Comparison of ENCODE assay signal across 12 cellular contexts in the genomic region with DNA sequence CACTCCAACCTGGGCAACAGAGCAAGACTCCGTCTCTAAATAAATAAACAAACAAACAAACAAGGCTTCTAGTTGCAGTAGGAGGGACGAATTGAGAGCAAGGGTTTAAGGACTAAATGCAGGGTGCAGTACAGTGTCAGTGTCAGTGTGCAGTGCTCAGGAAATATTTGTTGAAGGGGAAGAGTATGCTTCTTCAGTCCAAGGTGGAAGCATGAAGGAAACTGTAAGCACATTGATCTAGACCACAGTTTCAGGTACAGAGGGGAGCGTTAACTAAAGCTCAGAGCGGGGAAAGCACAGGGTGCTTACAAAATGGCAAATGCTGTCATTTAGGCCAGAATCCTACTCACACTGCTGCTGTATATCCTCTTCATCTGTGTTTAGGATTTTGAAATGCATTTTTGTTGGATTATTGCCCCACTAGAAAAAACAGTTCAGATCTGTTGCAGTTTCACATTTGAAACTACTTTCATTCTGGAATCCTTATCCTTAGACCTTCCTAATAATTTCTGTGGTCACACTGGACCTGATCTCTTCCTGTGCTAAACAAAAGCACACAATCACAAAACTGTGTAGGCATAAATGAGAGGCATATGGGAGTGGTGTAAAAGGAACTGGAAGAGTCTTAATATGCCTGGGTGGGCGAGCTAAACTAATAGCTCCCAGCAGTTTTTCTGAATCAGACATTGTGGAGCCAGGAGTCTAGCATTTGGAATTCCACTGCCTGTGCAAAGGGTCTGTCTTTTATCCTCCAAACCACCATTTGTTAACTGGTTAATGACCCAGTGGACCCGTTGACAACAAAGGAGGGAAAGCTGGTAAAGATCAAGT. TPM values are rescaled to one million over a fixed set of nuclear protein-coding genes. Genes with fewer than 3 reads are reported as not detected.
DNase-seq lines count a peak whose midpoint lies in the region; ATAC-seq and TF ChIP-seq lines count a peak whose summit lies in the region.
"Had no signal": no experiment of that assay in that cellular context is flagged by ENCODE, and none has a peak within 500 bp of the region (broad histone marks: within the 10 kb centered on the region; RNA-seq: fewer than 3 reads in every experiment).

No MANE protein-coding gene starts in this region.

- H3K79me1 ChIP-seq in trophoblast cell (ENCODE audit: low read length): peaks cover 4% of the 10 kb centered on the region

- H3K23ac ChIP-seq in trophoblast cell (ENCODE audit: low read length): no peak overlapping the region

- peak overlapping the region; percentile 37 for H3K14ac ChIP-seq in trophoblast cell (ENCODE audit: low read length)

- in situ Hi-C loops in SK-MEL-5 (cut with HindIII; ENCODE audit: low pct_unique_long_range_greater_than_20kb, low sequenced_read_pairs): no loop called here

- H4K8ac ChIP-seq in trophoblast cell (ENCODE audit: low read depth, low read length): no peak overlapping the region

- H3K18ac ChIP-seq in trophoblast cell (ENCODE audit: low read length): no peak overlapping the region

- DNase-seq in ELF-1 (ENCODE audit: low read depth, low spot score): peak; percentile 25
- peak; percentile 65 for DNase-seq in SK-MEL-5 (ENCODE audit: low read depth, low spot score)
- DNase-seq in fibroblast of mammary gland (ENCODE audit: low read depth): peak; percentile 19
- DNase-seq in trophoblast cell: no peak
- no peak for DNase-seq in activated gamma-delta T cell (lab: John Stamatoyannopoulos, UW)
- DNase-seq in DMS53 treated with DMSO at 0.1 percent for 48 hours (lab: John Stamatoyannopoulos, UW; ENCODE audit: unreplicated experiment): no peak
- DNase-seq in NCI-H1092 treated with DMSO at 0.1 percent for 48 hours (lab: John Stamatoyannopoulos, UW): no peak
- DNase-seq: activated CD4-positive, CD25-positive, alpha-beta regulatory T cell; activated naive CD4-positive, alpha-beta T cell treated with anti-CD3 and anti-CD28 coated beads for 36 hours; DMS79 treated with DMSO at 0.1 percent for 48 hours had no signal

- peaks cover 6 to 8% of the 10 kb centered on the region in 2 experiments for H3K4me1 ChIP-seq in trophoblast cell (ENCODE audit: control insufficient read depth in 1 of 2, insufficient read depth in 2 of 2, low read length in 2 of 2)

- H3K9ac ChIP-seq in trophoblast cell (ENCODE audit: low read length): no peak overlapping the region

- no peak overlapping the region for H2AK5ac ChIP-seq in trophoblast cell (ENCODE audit: low read length)

- H3K4me2 ChIP-seq in trophoblast cell (ENCODE audit: low read length): peak overlapping the region; percentile 6

- no peaks in the 10 kb centered on the region for H3K27me3 ChIP-seq in trophoblast cell (ENCODE audit: insufficient read depth, low read length)

- H3K36me3 ChIP-seq in trophoblast cell (ENCODE audit: control insufficient read depth in 1 of 2, insufficient read depth in 2 of 2, low read length in 2 of 2): no peaks in the 10 kb centered on the region

- WGBS in trophoblast cell (ENCODE audit: extremely low coverage, insufficient coverage, insufficient read length): no CpG with 5 or more reads among the region's 6 CpGs

- H2AFZ ChIP-seq in trophoblast cell (ENCODE audit: insufficient read depth, low read length, poor library complexity): no peak overlapping the region

- peak overlapping the region; percentile 8 for H4K91ac ChIP-seq in trophoblast cell (ENCODE audit: low read depth, low read length)

- H3K79me2 ChIP-seq in trophoblast cell (ENCODE audit: control insufficient read depth, insufficient read depth, low read length, poor library complexity): no peaks in the 10 kb centered on the region

- H4K12ac ChIP-seq in trophoblast cell (ENCODE audit: low read depth, low read length): no peak overlapping the region

- no peak for TF ChIP-seq CTCF in fibroblast of mammary gland (conservative IDR thresholded peaks at IDR 0.05; ENCODE audit: control insufficient read depth, insufficient read depth, low read depth, low read length)

- peak overlapping the region; percentile 73 for H3K27ac ChIP-seq in trophoblast cell (ENCODE audit: low read depth, low read length)
- H3K27ac ChIP-seq: epithelial cell of prostate had no signal

- H3K4me3 ChIP-seq in fibroblast of mammary gland (ENCODE audit: control insufficient read depth, low read depth, low read length) (no peak overlapping the region), trophoblast cell (ENCODE audit: low read depth, low read length) (no peak overlapping the region)

- no peaks in the 10 kb centered on the region for H3K9me3 ChIP-seq in trophoblast cell (ENCODE audit: insufficient read depth, low read depth, low read length)

- no peak for ATAC-seq in HG02678 (IDR thresholded peaks at IDR 0.05; ENCODE audit: unreplicated experiment)

- peak overlapping the region; percentile 62 for H2BK5ac ChIP-seq in trophoblast cell (ENCODE audit: low read depth, low read length, poor library complexity)

- no peak overlapping the region for H3K4ac ChIP-seq in trophoblast cell (ENCODE audit: low read depth, low read length)

- H2BK120ac ChIP-seq in trophoblast cell (ENCODE audit: insufficient read depth, low read length, poor library complexity): peak overlapping the region; percentile 24

- peak overlapping the region; percentile 47 for H2BK12ac ChIP-seq in trophoblast cell (ENCODE audit: low read length)

RNA-seq across cellular contexts. Expression of a gene that starts 41.4 kb away (rescaled TPM):
- 6.0 and 6.3 TPM in 2 replicates for total RNA-seq in SK-MEL-5 (2014; rRNA removed; shearing (Covaris generic))
- 12.6 and 23.7 TPM in 2 replicates for polyA plus RNA-seq in SK-MEL-5 (2015; cell fraction: cytosol; rRNA removed)
- polyA plus RNA-seq in SK-MEL-5 (2015; cell fraction: nucleus; rRNA removed): 33.1 and 34.1 TPM in 2 replicates
- polyA plus RNA-seq in trophoblast cell (2013): 9.5 and 9.6 TPM in 2 replicates

Comparison
In these comparisons a context has a peak if more than half of its experiments do, and no peak if none do; other contexts are left out.
1. DNase-seq: peak in ELF-1 (single experiment), SK-MEL-5 (single experiment) and fibroblast of mammary gland (single experiment); none in trophoblast cell (0 of 2), activated gamma-delta T cell (single experiment), DMS53 treated with DMSO at 0.1 percent for 48 hours (single experiment) and NCI-H1092 treated with DMSO at 0.1 percent for 48 hours (single experiment).